In genomic region chr1:230917284-230918135, GRCh38 we compare ENCODE assay signal across 8 cellular contexts. TPM values are rescaled to one million over a fixed set of nuclear protein-coding genes. Genes with fewer than 3 reads are reported as not detected.
DNase-seq lines count a peak whose midpoint lies in the region; ATAC-seq, FAIRE-seq and TF ChIP-seq lines count a peak whose summit lies in the region.

No MANE protein-coding gene starts in this region.

- H3K36me3 ChIP-seq in breast epithelium, result no peaks in the 10 kb centered on the region

- intact Hi-C loops in breast epithelium (cut with DNase I; ENCODE audit: low total_unique reads), result loop anchor here (5.0 kb wide), 1 partner anchor 560 kb away; no protein-coding TSS in a partner anchor

- FAIRE-seq in H54 (lab: Jason Lieb, UNC), result peak; percentile 33

- no peak for ATAC-seq in GM21825 (IDR thresholded peaks at IDR 0.05; ENCODE audit: unreplicated experiment)

- H3K9me3 ChIP-seq in breast epithelium, result no peaks in the 10 kb centered on the region

- H3K27ac ChIP-seq in breast epithelium, result no peak overlapping the region

- H3K4me1 ChIP-seq in breast epithelium, result no peaks in the 10 kb centered on the region

- H3K4me3 ChIP-seq in WI38 (ENCODE audit: low read depth, low read length), result no peak overlapping the region
- no peak overlapping the region for H3K4me3 ChIP-seq in breast epithelium

- TF ChIP-seq POLR2A in H54 (IDR thresholded peaks at IDR 0.05; ENCODE audit: low read depth, low read length) (no peak), breast epithelium (IDR thresholded peaks at IDR 0.05) (no peak)

- TF ChIP-seq CTCF in WI38 (IDR thresholded peaks at IDR 0.05; ENCODE audit: low read depth, low read length) (peak; percentile 68), breast epithelium (IDR thresholded peaks at IDR 0.05) (peak in 2 of 3 donors; percentile 47 to 57)

- DNase-seq in COLO829 (ENCODE audit: low spot score), result peak; percentile 73
- peak; percentile 47 for DNase-seq in H54 (ENCODE audit: insufficient read length, low spot score)
- peak; percentile 55 for DNase-seq in NCI-H2107 treated with DMSO at 0.1 percent for 48 hours (lab: John Stamatoyannopoulos, UW; ENCODE audit: unreplicated experiment)
- peak; percentile 27 to 59 for DNase-seq in breast epithelium (ENCODE audit: low spot score in 2 of 2)
- DNase-seq in islet precursor cell, result peak; percentile 87
- peak; percentile 52 to 73 (median 58) for DNase-seq in stimulated activated CD4-positive, alpha-beta T cell treated with anti-CD3 and anti-CD28 coated beads, Interleukin-1b, Interleukin-23, amount 100 ng/mL, for 24 hours (ENCODE audit: low read depth in 4 of 4, low spot score in 1 of 4)

- no peaks in the 10 kb centered on the region for H3K27me3 ChIP-seq in breast epithelium

RNA-seq across cellular contexts. Expression of gene C1orf198, which starts 49.2 kb away (rescaled TPM):
- 100 to 1,000 TPM in 2 of 3 donors, 10 to 100 TPM in 1; 63.6 to 138 (median 124) TPM for total RNA-seq in breast epithelium
